Comparison of ENCODE assay signal across 12 cellular contexts in genomic region chr4:84496356-84497219, GRCh38. TPM values are rescaled to one million over a fixed set of nuclear protein-coding genes. Genes with fewer than 3 reads are reported as not detected.
A peak's percentile ranks its signal among the peaks of the same experiment; 100 is the strongest.
DNase-seq lines count a peak whose midpoint lies in the region; ATAC-seq, FAIRE-seq and TF ChIP-seq lines count a peak whose summit lies in the region.
"Had no signal": no experiment of that assay in that cellular context is flagged by ENCODE, and none has a peak within 500 bp of the region (broad histone marks: within the 10 kb centered on the region; RNA-seq: fewer than 3 reads in every experiment).

No MANE protein-coding gene starts in this region.

- H3K27ac ChIP-seq in kidney (ENCODE audit: low read depth in 2 of 2, low read length in 2 of 2) = no peak overlapping the region

- no peak for DNase-seq in AG09309 (ENCODE audit: low read depth)
- DNase-seq in HAP-1 (ENCODE audit: low spot score in 2 of 2) = peak; percentile 34 to 63
- no peak for DNase-seq in astrocyte of the cerebellum (ENCODE audit: low read depth)
- peak; percentile 68 for DNase-seq in kidney
- DNase-seq in Kasumi-1 (lab: John Stamatoyannopoulos, UW) = no peak
- DNase-seq: activated gamma-delta T cell treated with Interleukin-2 at 50 U/mL for 16 hours had no signal

- TF ChIP-seq CTCF in AG09309 (IDR thresholded peaks at IDR 0.05; ENCODE audit: control insufficient read depth, insufficient read depth, low read depth, low read length, missing control alignments) (no peak), astrocyte of the cerebellum (IDR thresholded peaks at IDR 0.05; ENCODE audit: low read depth, low read length, missing control alignments) (no peak), kidney (IDR thresholded peaks at IDR 0.05; ENCODE audit: borderline replicate concordance, extremely low read depth, insufficient read depth) (no peak)

- in situ Hi-C loops in HAP-1 (cut with MboI; ENCODE audit: low sequenced_read_pairs) = no loop called here
- in situ Hi-C loops in astrocyte of the cerebellum (cut with HindIII; ENCODE audit: low sequenced_read_pairs) = no loop called here

- H3K36me3 ChIP-seq in HAP-1 (replicated peaks) (peaks cover 38% of the 10 kb centered on the region), kidney (ENCODE audit: control insufficient read depth in 1 of 2, insufficient read depth in 2 of 2, low read length in 2 of 2) (no peaks in the 10 kb centered on the region)

- peaks cover 10% of the 10 kb centered on the region for H3K4me1 ChIP-seq in HAP-1
- peaks cover 0 to 11% of the 10 kb centered on the region in 2 donors for H3K4me1 ChIP-seq in kidney (ENCODE audit: control insufficient read depth in 1 of 2, insufficient read depth in 1 of 2, low read depth in 1 of 2, low read length in 2 of 2)

- FAIRE-seq in kidney (lab: Jason Lieb, UNC) = no peak
- FAIRE-seq: GM18507, urothelium cell line had no signal

- no peaks in the 10 kb centered on the region for H3K27me3 ChIP-seq in HAP-1 (ENCODE audit: low read depth)

- peak overlapping the region; percentile 71 for H3K4me3 ChIP-seq in AG09309 (ENCODE audit: control insufficient read depth, low read depth, low read length)
- peak overlapping the region; percentile 57 for H3K4me3 ChIP-seq in HAP-1
- peak overlapping the region; percentile 20 for H3K4me3 ChIP-seq in astrocyte of the cerebellum (ENCODE audit: low read depth, low read length)
- no peak overlapping the region for H3K4me3 ChIP-seq in kidney (ENCODE audit: low read length in 2 of 2)

- H3K9ac ChIP-seq in kidney (ENCODE audit: low read length in 2 of 2) = no peak overlapping the region

- no peak for ATAC-seq in HG02840 (IDR thresholded peaks at IDR 0.05; ENCODE audit: low FRiP score, unreplicated experiment)
- no peak for ATAC-seq in HG03097 (IDR thresholded peaks at IDR 0.05; ENCODE audit: low FRiP score, unreplicated experiment)
- no peak for ATAC-seq in GM18870 (IDR thresholded peaks at IDR 0.05; ENCODE audit: unreplicated experiment)

- intact Hi-C loops in kidney (cut with DNase I) = no loop called here

- H3K9me3 ChIP-seq in HAP-1 (0 out of 2 replicates have a peak, but pooled peaks cover 2% of the 10 kb centered on the region), kidney (ENCODE audit: control insufficient read depth in 1 of 2, low read length in 2 of 2) (no peaks in the 10 kb centered on the region)

RNA-seq across cellular contexts. Expression of gene NKX6-1, which starts 2.5 kb away (rescaled TPM):
- total RNA-seq in kidney = 0.35 TPM
- polyA plus RNA-seq in kidney (ENCODE audit: insufficient read depth, low read depth, low replicate concordance) = not detected
- total RNA-seq: mononuclear cell had no signal

Comparison
In these comparisons a context has a peak if more than half of its experiments do, and no peak if none do; other contexts are left out.
1. DNase-seq: peak in HAP-1 (2 of 2) and kidney (single experiment); none in AG09309 (single experiment), astrocyte of the cerebellum (single experiment) and Kasumi-1 (0 of 2).
2. H3K4me3 ChIP-seq: peak in AG09309 (single experiment), HAP-1 (single experiment) and astrocyte of the cerebellum (single experiment); none in kidney (0 of 2).